Comparison of ENCODE assay signal across 9 cellular contexts in genomic region chr10:93288679-93289634, GRCh38.
DNase-seq lines count a peak whose midpoint lies in the region; ATAC-seq and FAIRE-seq lines count a peak whose summit lies in the region.
"Had no signal": no experiment of that assay in that cellular context is flagged by ENCODE, and none has a peak within 500 bp of the region (broad histone marks: within the 10 kb centered on the region; RNA-seq: fewer than 3 reads in every experiment).

No MANE protein-coding gene starts in this region.

- H3K36me3 Mint-ChIP-seq in activated naive CD8-positive, alpha-beta T cell treated with anti-CD3 and anti-CD28 coated beads, Interleukin-2, amount 50 U/mL, for 24 hours (ENCODE audit: low read depth): no peaks in the 10 kb centered on the region

- H3K36me3 ChIP-seq in SJCRH30: no peaks in the 10 kb centered on the region

- no peaks in the 10 kb centered on the region for H3K9me3 ChIP-seq in SJCRH30 (replicated peaks)

- H3K27ac Mint-ChIP-seq in activated naive CD8-positive, alpha-beta T cell treated with anti-CD3 and anti-CD28 coated beads, Interleukin-2, amount 50 U/mL, for 24 hours: no peak overlapping the region

- no peak overlapping the region for H3K4me3 Mint-ChIP-seq in activated naive CD8-positive, alpha-beta T cell treated with anti-CD3 and anti-CD28 coated beads, Interleukin-2, amount 50 U/mL, for 24 hours

- no peaks in the 10 kb centered on the region for H3K27me3 ChIP-seq in SJCRH30

- ATAC-seq in activated naive CD8-positive, alpha-beta T cell treated with anti-CD3 and anti-CD28 coated beads, Interleukin-2, amount 50 U/mL, for 24 hours: no peak
- peak; percentile 61 to 74 for ATAC-seq in left cardiac atrium
- ATAC-seq in HG02610 (IDR thresholded peaks at IDR 0.05; ENCODE audit: unreplicated experiment): no peak
- no peak for ATAC-seq in HG03457 (IDR thresholded peaks at IDR 0.05; ENCODE audit: unreplicated experiment)

- no peaks in the 10 kb centered on the region for H3K9me3 Mint-ChIP-seq in activated naive CD8-positive, alpha-beta T cell treated with anti-CD3 and anti-CD28 coated beads, Interleukin-2, amount 50 U/mL, for 24 hours

- peaks cover 3% of the 10 kb centered on the region for H3K27me3 Mint-ChIP-seq in activated naive CD8-positive, alpha-beta T cell treated with anti-CD3 and anti-CD28 coated beads, Interleukin-2, amount 50 U/mL, for 24 hours

- peak; percentile 79 for FAIRE-seq in HTR-8/SVneo (lab: Jason Lieb, UNC)
- FAIRE-seq: colon had no signal

- H3K4me1 ChIP-seq in SJCRH30: peaks cover 3% of the 10 kb centered on the region; the same call in 1 of the 2 replicates

- intact Hi-C loops in left cardiac atrium (cut with DNase I): loop anchor here (1.0 to 10.0 kb wide), 3 partner anchors 172 to 204 kb away; no protein-coding TSS in a partner anchor

- H3K4me3 ChIP-seq in SJCRH30: no peak overlapping the region

- H3K4me1 Mint-ChIP-seq in activated naive CD8-positive, alpha-beta T cell treated with anti-CD3 and anti-CD28 coated beads, Interleukin-2, amount 50 U/mL, for 24 hours: peaks cover 2% of the 10 kb centered on the region

- DNase-seq in DMS 273 treated with DMSO at 0.1 percent for 48 hours (lab: John Stamatoyannopoulos, UW) (peak; percentile 3), HTR-8/SVneo (ENCODE audit: insufficient read length, low spot score) (peak; percentile 90), SJCRH30 (peak; percentile 72 to 82), left cardiac atrium (peak; percentile 70), renal cortical epithelial cell (ENCODE audit: low read depth) (peak; percentile 89)
- peak; percentile 53 for DNase-seq in activated naive CD8-positive, alpha-beta T cell treated with anti-CD3 and anti-CD28 coated beads, Interleukin-2, amount 50 U/mL, for 24 hours

- peak overlapping the region; percentile 44; the same call in 1 of the 2 replicates for H3K27ac ChIP-seq in SJCRH30

Comparison
In these comparisons a context has a peak if more than half of its experiments do, and no peak if none do; other contexts are left out.
1. DNase-seq: peak in every context shown above with its lines; median percentile 90 in HTR-8/SVneo; 89 in renal cortical epithelial cell; 77 in SJCRH30; 70 in left cardiac atrium; 53 in activated naive CD8-positive, alpha-beta T cell treated with anti-CD3 and anti-CD28 coated beads, Interleukin-2, amount 50 U/mL, for 24 hours; 3 in DMS 273 treated with DMSO at 0.1 percent for 48 hours.
2. ATAC-seq: peak in left cardiac atrium (2 of 2); none in activated naive CD8-positive, alpha-beta T cell treated with anti-CD3 and anti-CD28 coated beads, Interleukin-2, amount 50 U/mL, for 24 hours (single experiment), HG02610 (single experiment) and HG03457 (single experiment).